In genomic region chr3:171309906-171310359, GRCh38 we compare ENCODE assay signal across 12 cellular contexts.
DNase-seq lines count a peak whose midpoint lies in the region; ATAC-seq lines count a peak whose summit lies in the region.
"Had no signal": no experiment of that assay in that cellular context is flagged by ENCODE, and none has a peak within 500 bp of the region (broad histone marks: within the 10 kb centered on the region; RNA-seq: fewer than 3 reads in every experiment).

No MANE protein-coding gene starts in this region.

- H3K27ac Mint-ChIP-seq in stimulated activated naive CD8-positive, alpha-beta T cell treated with anti-CD3 and anti-CD28 coated beads, Interleukin-15, amount 100 ng/mL, for 72 hours = no peak overlapping the region

- peak; percentile 52 for ATAC-seq in stimulated activated naive CD8-positive, alpha-beta T cell treated with anti-CD3 and anti-CD28 coated beads, Interleukin-15, Interleukin-2, amounts not matched to agents 100 U/mL and 50 U/mL, for 24 hours
- no peak for ATAC-seq in stimulated activated naive CD8-positive, alpha-beta T cell treated with anti-CD3 and anti-CD28 coated beads, Interleukin-15, amount 100 ng/mL, for 72 hours
- ATAC-seq in HG03469 (IDR thresholded peaks at IDR 0.05; ENCODE audit: unreplicated experiment) (no peak), Right ventricle myocardium superior (ENCODE audit: poor library complexity) (no peak), GM18873 (IDR thresholded peaks at IDR 0.05; ENCODE audit: low FRiP score, unreplicated experiment) (no peak)

- H3K4me1 Mint-ChIP-seq in stimulated activated naive CD8-positive, alpha-beta T cell treated with anti-CD3 and anti-CD28 coated beads, Interleukin-15, amount 100 ng/mL, for 72 hours = peaks cover 62% of the 10 kb centered on the region

- DNase-seq in stimulated activated naive CD8-positive, alpha-beta T cell treated with anti-CD3 and anti-CD28 coated beads, Interleukin-15, Interleukin-2, amounts not matched to agents 100 U/mL and 50 U/mL, for 24 hours = no peak
- no peak for DNase-seq in stimulated activated naive CD8-positive, alpha-beta T cell treated with anti-CD3 and anti-CD28 coated beads, Interleukin-15, amount 100 ng/mL, for 72 hours
- DNase-seq in M059J (ENCODE audit: low read depth) = peak; percentile 74
- peak; percentile 29 for DNase-seq in fibroblast of gingiva (ENCODE audit: low read depth)
- no peak for DNase-seq in Right ventricle myocardium superior
- no peak for DNase-seq in HuH-7 (ENCODE audit: low spot score)
- DNase-seq: activated CD4-positive, CD25-positive, alpha-beta regulatory T cell treated with anti-CD3 and anti-CD28 coated beads, Interleukin-2, amount 50 U/mL, for 72 hours; aorta; NCI-H526; stomach had no signal

- intact Hi-C loops in Right ventricle myocardium superior (cut with DNase I) = loop anchor here (5.0 kb wide), 1 partner anchor 108 kb away; no protein-coding TSS in a partner anchor

- peaks cover 0 to 6% of the 10 kb centered on the region in 2 donors for H3K9me3 Mint-ChIP-seq in stimulated activated naive CD8-positive, alpha-beta T cell treated with anti-CD3 and anti-CD28 coated beads, Interleukin-15, amount 100 ng/mL, for 72 hours

- H3K4me3 Mint-ChIP-seq in stimulated activated naive CD8-positive, alpha-beta T cell treated with anti-CD3 and anti-CD28 coated beads, Interleukin-15, amount 100 ng/mL, for 72 hours = no peak overlapping the region

- no peaks in the 10 kb centered on the region for H3K27me3 Mint-ChIP-seq in stimulated activated naive CD8-positive, alpha-beta T cell treated with anti-CD3 and anti-CD28 coated beads, Interleukin-15, amount 100 ng/mL, for 72 hours

Comparison
In these comparisons a context has a peak if more than half of its experiments do, and no peak if none do; other contexts are left out.
1. DNase-seq: peak in M059J (single experiment) and fibroblast of gingiva (single experiment); none in stimulated activated naive CD8-positive, alpha-beta T cell treated with anti-CD3 and anti-CD28 coated beads, Interleukin-15, Interleukin-2, amounts not matched to agents 100 U/mL and 50 U/mL, for 24 hours (single experiment), stimulated activated naive CD8-positive, alpha-beta T cell treated with anti-CD3 and anti-CD28 coated beads, Interleukin-15, amount 100 ng/mL, for 72 hours (0 of 2), Right ventricle myocardium superior (single experiment) and HuH-7 (single experiment).